5 cellular contexts compared by ENCODE assay signal in genomic region chr19:7893362-7894101, GRCh38. TPM values are rescaled to one million over a fixed set of nuclear protein-coding genes. Genes with fewer than 3 reads are reported as not detected.
"Had no signal": no experiment of that assay in that cellular context is flagged by ENCODE, and none has a peak within 500 bp of the region (broad histone marks: within the 10 kb centered on the region; RNA-seq: fewer than 3 reads in every experiment).

No MANE protein-coding gene starts in this region.

RNA-seq across cellular contexts. Expression of gene LRRC8E, which starts 5.2 kb away (rescaled TPM):
- total RNA-seq: activated CD4-positive, alpha-beta memory T cell treated with anti-CD3 and anti-CD28 coated beads for 36 hours; activated CD4-positive, alpha-beta T cell treated with anti-CD3 and anti-CD28 coated beads for 36 hours; occipital lobe had no signal

RNA-seq across cellular contexts. Expression of gene PRR36, which starts 19.3 kb away (rescaled TPM):
- total RNA-seq: dermis blood vessel endothelial cell had no signal

RNA-seq across cellular contexts. Expression of gene TGFBR3L, which starts 21.1 kb away (rescaled TPM):
- total RNA-seq: dermis blood vessel endothelial cell, occipital lobe, suprapubic skin had no signal
